Comparison of ENCODE assay signal across 25 cellular contexts in the genomic region with DNA sequence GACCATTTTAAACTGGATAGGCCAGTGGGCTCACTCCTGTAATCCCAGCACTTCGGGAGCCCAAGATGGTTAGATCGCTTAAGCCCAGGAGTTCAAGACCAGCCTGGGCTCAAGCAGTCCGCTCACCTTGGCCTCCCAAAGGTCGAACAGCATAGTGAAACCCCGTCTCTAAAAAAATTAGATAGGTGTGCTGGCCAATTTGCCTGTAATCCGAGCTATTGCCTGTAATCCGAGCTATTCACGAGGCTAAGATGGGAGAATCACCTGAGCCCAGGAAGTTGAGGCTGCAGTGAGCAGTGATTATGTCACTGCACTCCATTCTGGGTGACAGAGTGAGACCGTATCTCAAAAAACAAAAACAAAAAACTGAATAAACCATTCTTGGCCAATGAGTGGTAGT.
"Had no signal": no experiment of that assay in that cellular context is flagged by ENCODE, and none has a peak within 500 bp of the region (broad histone marks: within the 10 kb centered on the region; RNA-seq: fewer than 3 reads in every experiment).

No MANE protein-coding gene starts in this region.

- H3K27me3 Mint-ChIP-seq: activated naive CD4-positive, alpha-beta T cell treated with anti-CD3 and anti-CD28 coated beads, Interleukin-2, amount 50 U/mL, for 24 hours; dendritic cell treated with granulocyte-macrophage colony-stimulating factor and Interleukin-4, amounts not matched to agents 40 ng/mL and 50 ng/mL, for 4 days; type B pancreatic cell had no signal

- H3K4me1 ChIP-seq: adrenal gland, ascending aorta, heart right ventricle, left lung, prostate gland, right atrium auricular region had no signal

- ATAC-seq: heart right ventricle, left lung, natural killer cell had no signal

- H3K4me3 Mint-ChIP-seq: activated naive CD4-positive, alpha-beta T cell treated with anti-CD3 and anti-CD28 coated beads, Interleukin-2, amount 50 U/mL, for 24 hours; dendritic cell treated with granulocyte-macrophage colony-stimulating factor and Interleukin-4, amounts not matched to agents 40 ng/mL and 50 ng/mL, for 4 days; immature natural killer cell; natural killer cell; type B pancreatic cell had no signal

- DNase-seq: activated CD4-positive, alpha-beta T cell treated with anti-CD3 and anti-CD28 coated beads, Interleukin-2, amount 50 U/mL, for 4 hours; activated CD8-positive, alpha-beta memory T cell treated with anti-CD3 and anti-CD28 coated beads, Interleukin-2, amount 50 U/mL, for 48 hours; activated gamma-delta T cell; activated T-cell treated with anti-CD3 and anti-CD28 coated beads, Interleukin-2, amount 50 U/mL, for 48 hours; adrenal gland; brain microvascular endothelial cell; caudate nucleus; effector CD4-positive, alpha-beta T cell; heart right ventricle; immature natural killer cell; left lung; midbrain; natural killer cell; stimulated activated CD4-positive, alpha-beta T cell treated with anti-CD3 and anti-CD28 coated beads, Interleukin-4, amount 100 ng/mL, for 24 hours; stimulated activated naive CD4-positive, alpha-beta T cell treated with Interleukin-2 at 50 U/mL for 16 hours; T-helper 1 cell; WERI-Rb-1 had no signal

- H3K27me3 ChIP-seq: adrenal gland, ascending aorta, brain microvascular endothelial cell, heart right ventricle, left lung, right atrium auricular region had no signal

- H3K9me3 Mint-ChIP-seq: activated naive CD4-positive, alpha-beta T cell treated with anti-CD3 and anti-CD28 coated beads, Interleukin-2, amount 50 U/mL, for 24 hours; dendritic cell treated with granulocyte-macrophage colony-stimulating factor and Interleukin-4, amounts not matched to agents 40 ng/mL and 50 ng/mL, for 4 days; immature natural killer cell; natural killer cell; type B pancreatic cell had no signal

- H3K27ac Mint-ChIP-seq: activated naive CD4-positive, alpha-beta T cell treated with anti-CD3 and anti-CD28 coated beads, Interleukin-2, amount 50 U/mL, for 24 hours; type B pancreatic cell had no signal

- H3K4me3 ChIP-seq: adrenal gland, ascending aorta, heart right ventricle, left lung, lung, prostate gland, right atrium auricular region, thoracic aorta had no signal

- H3K27ac ChIP-seq: adrenal gland, ascending aorta, brain microvascular endothelial cell, heart right ventricle, left lung, prostate gland, right atrium auricular region, thoracic aorta, WERI-Rb-1 had no signal

- H3K9me3 ChIP-seq: adrenal gland, ascending aorta, heart right ventricle, left lung, prostate gland, right atrium auricular region, thoracic aorta had no signal
